12 cellular contexts compared by ENCODE assay signal in genomic region chr1:27689423-27690173, GRCh38. TPM values are rescaled to one million over a fixed set of nuclear protein-coding genes. Genes with fewer than 3 reads are reported as not detected.
A peak's percentile ranks its signal among the peaks of the same experiment; 100 is the strongest.
DNase-seq lines count a peak whose midpoint lies in the region; ATAC-seq and TF ChIP-seq lines count a peak whose summit lies in the region.
"Had no signal": no experiment of that assay in that cellular context is flagged by ENCODE, and none has a peak within 500 bp of the region (broad histone marks: within the 10 kb centered on the region; RNA-seq: fewer than 3 reads in every experiment).

No MANE protein-coding gene starts in this region.

- CTCF ChIA-PET in activated CD4-positive, alpha-beta T cell treated with anti-CD3 and anti-CD28 coated beads, Interleukin-2, amount 10 ng/mL, durations not matched to agents 7 days and 5 days (lab: Charles Lee): interaction anchor here (1.0 to 1.5 kb wide), 4 partner anchors 10 to 331 kb away, joined by 3 to 4 read pairs (median 4); no protein-coding TSS in a partner anchor

- peak overlapping the region; percentile 3; the same call in 1 of the 2 replicates for H2AFZ ChIP-seq in MM.1S (ENCODE audit: low read length)

- H3K27ac ChIP-seq in MM.1S (ENCODE audit: low read length): no peak overlapping the region
- H3K27ac ChIP-seq: cardiac muscle cell had no signal

- peak overlapping the region; percentile 37 for H3K4me2 ChIP-seq in MM.1S (ENCODE audit: low read depth, low read length)

- no peaks in the 10 kb centered on the region for H3K9me2 ChIP-seq in MM.1S (replicated peaks; ENCODE audit: insufficient read depth, low read length)

- H3K27ac Mint-ChIP-seq in activated CD4-positive, alpha-beta T cell treated with anti-CD3 and anti-CD28 coated beads, Interleukin-2, amount 10 ng/mL, durations not matched to agents 7 days and 5 days: no peak overlapping the region

- POLR2A ChIA-PET in activated CD4-positive, alpha-beta T cell treated with anti-CD3 and anti-CD28 coated beads, Interleukin-2, amount 10 ng/mL, durations not matched to agents 7 days and 5 days (lab: Charles Lee): interaction anchor here (0.6 kb wide), 1 partner anchor 18 kb away, joined by 3 read pairs; no protein-coding TSS in a partner anchor

- no peaks in the 10 kb centered on the region for H3K36me3 ChIP-seq in MM.1S (replicated peaks; ENCODE audit: insufficient read depth, low read length)
- H3K36me3 ChIP-seq: cardiac muscle cell had no signal

- no peaks in the 10 kb centered on the region for H3K79me2 ChIP-seq in MM.1S (ENCODE audit: low read length)

- H3K27me3 Mint-ChIP-seq in activated CD4-positive, alpha-beta T cell treated with anti-CD3 and anti-CD28 coated beads, Interleukin-2, amount 10 ng/mL, durations not matched to agents 7 days and 5 days: peaks cover 13% of the 10 kb centered on the region

- in situ Hi-C loops in KBM-7 (cut with MboI; ENCODE audit: low pct_unique_long_range_greater_than_20kb, low sequenced_read_pairs): no loop called here

- no peaks in the 10 kb centered on the region for H3K36me3 Mint-ChIP-seq in activated CD4-positive, alpha-beta T cell treated with anti-CD3 and anti-CD28 coated beads, Interleukin-2, amount 10 ng/mL, durations not matched to agents 7 days and 5 days (ENCODE audit: low read depth)

- TF ChIP-seq CTCF in MM.1S (IDR thresholded peaks at IDR 0.05; ENCODE audit: low read length): no peak

- H3K9me3 Mint-ChIP-seq in activated CD4-positive, alpha-beta T cell treated with anti-CD3 and anti-CD28 coated beads, Interleukin-2, amount 10 ng/mL, durations not matched to agents 7 days and 5 days: peaks cover 9% of the 10 kb centered on the region

- H3K4me1 Mint-ChIP-seq in activated CD4-positive, alpha-beta T cell treated with anti-CD3 and anti-CD28 coated beads, Interleukin-2, amount 10 ng/mL, durations not matched to agents 7 days and 5 days: peaks cover 16% of the 10 kb centered on the region

- no peaks in the 10 kb centered on the region for H4K20me1 ChIP-seq in MM.1S (ENCODE audit: insufficient read depth, low read length)

- H3K27me3 ChIP-seq in MM.1S (replicated peaks; ENCODE audit: insufficient read depth, low read length): no peaks in the 10 kb centered on the region
- H3K27me3 ChIP-seq: cardiac muscle cell had no signal

- H3F3A ChIP-seq in MM.1S (ENCODE audit: insufficient read depth, low read length): no peaks in the 10 kb centered on the region

- H3K9me3 ChIP-seq in MM.1S (replicated peaks; ENCODE audit: insufficient read depth, low read length): no peaks in the 10 kb centered on the region

- no peak overlapping the region; the same call in 1 of the 2 replicates for H3K4me3 ChIP-seq in MM.1S (ENCODE audit: low read length)
- H3K4me3 ChIP-seq: cardiac muscle cell had no signal

- ATAC-seq in GM19025 (IDR thresholded peaks at IDR 0.05; ENCODE audit: low read depth, unreplicated experiment): peak; percentile 80
- peak; percentile 35 to 73 for ATAC-seq in left cardiac atrium
- ATAC-seq: left lobe of liver had no signal

- intact Hi-C loops in left cardiac atrium (cut with DNase I): no loop called here

- no peak overlapping the region for H3K9ac ChIP-seq in MM.1S (ENCODE audit: low read length)

- H3K4me1 ChIP-seq in MM.1S (ENCODE audit: low read length): 0 out of 2 replicates have a peak, but pooled peaks cover 8% of the 10 kb centered on the region

- H3K4me3 Mint-ChIP-seq in activated CD4-positive, alpha-beta T cell treated with anti-CD3 and anti-CD28 coated beads, Interleukin-2, amount 10 ng/mL, durations not matched to agents 7 days and 5 days: no peak overlapping the region

- DNase-seq in AG08395 (ENCODE audit: low spot score) (peak; percentile 76), MM.1S (no peak), left cardiac atrium (no peak), hippocampal formation (lab: John Stamatoyannopoulos, UW) (no peak), KBM-7 (no peak)
- no peak for DNase-seq in stimulated activated CD4-positive, alpha-beta T cell treated with anti-CD3 and anti-CD28 coated beads, Interleukin-2, amount 100 ng/mL, for 48 hours
- DNase-seq in activated CD4-positive, alpha-beta T cell treated with anti-CD3 and anti-CD28 coated beads, Interleukin-2, amount 10 ng/mL, durations not matched to agents 7 days and 5 days: no peak
- DNase-seq: DMS79 treated with DMSO at 0.1 percent for 48 hours, NCI-H1436 treated with DMSO at 0.1 percent for 48 hours had no signal

RNA-seq across cellular contexts. Expression of gene IFI6, which starts 17.6 kb away (rescaled TPM):
- total RNA-seq in left cardiac atrium: 100 to 1,000 TPM in 1 of 2 donors, 10 to 100 TPM in 1; 40.6 to 143 TPM
- total RNA-seq in activated CD4-positive, alpha-beta T cell treated with anti-CD3 and anti-CD28 coated beads, Interleukin-2, amount 10 ng/mL, durations not matched to agents 7 days and 5 days: 100 to 1,000 TPM; 231 to 321 TPM

RNA-seq across cellular contexts. Expression of gene FAM76A, which starts 36.2 kb away (rescaled TPM):
- total RNA-seq in left cardiac atrium: 10 to 100 TPM; 13.2 to 13.5 TPM
- 10 to 100 TPM; 16.8 to 18.9 TPM for total RNA-seq in activated CD4-positive, alpha-beta T cell treated with anti-CD3 and anti-CD28 coated beads, Interleukin-2, amount 10 ng/mL, durations not matched to agents 7 days and 5 days

RNA-seq across cellular contexts. Expression of gene FGR, which starts 54.6 kb away (rescaled TPM):
- 10 to 100 TPM in 1 of 2 donors, 1 to 10 TPM in 1; 8.6 to 10.7 TPM for total RNA-seq in left cardiac atrium
- not detected for total RNA-seq in activated CD4-positive, alpha-beta T cell treated with anti-CD3 and anti-CD28 coated beads, Interleukin-2, amount 10 ng/mL, durations not matched to agents 7 days and 5 days
- total RNA-seq: cardiac muscle cell had no signal

Comparison
In these comparisons a context has a peak if more than half of its experiments do, and no peak if none do; other contexts are left out.
1. RNA of gene FGR, which starts 54.6 kb away (total RNA-seq): 8.6 to 10.7 TPM in left cardiac atrium; not detected in activated CD4-positive, alpha-beta T cell treated with anti-CD3 and anti-CD28 coated beads, Interleukin-2, amount 10 ng/mL, durations not matched to agents 7 days and 5 days; every median in the first group is over 4 times any median in the second.